ENCODE assay signal across 8 cellular contexts in genomic region chr6:132166670-132167069, GRCh38.
"Had no signal": no experiment of that assay in that cellular context is flagged by ENCODE, and none has a peak within 500 bp of the region (broad histone marks: within the 10 kb centered on the region; RNA-seq: fewer than 3 reads in every experiment).

No MANE protein-coding gene starts in this region.

- H3K4me2 ChIP-seq: GM23338 had no signal

- ATAC-seq: GM23338 had no signal

- H3K4me3 ChIP-seq: GM23338 had no signal

- FAIRE-seq: H1, H54, HTR-8/SVneo had no signal

- DNase-seq: H9, HCEC 1CT, KBM-7 had no signal

- H3K9me3 Mint-ChIP-seq: IgD-negative memory B cell had no signal

- H3K36me3 Mint-ChIP-seq: IgD-negative memory B cell had no signal

- H3K4me3 Mint-ChIP-seq: GM23338, H9 had no signal

- H3K27me3 Mint-ChIP-seq: IgD-negative memory B cell had no signal

- H3K27ac Mint-ChIP-seq: GM23338, H9 had no signal

- H2AFZ ChIP-seq: GM23338 had no signal
